8 cellular contexts compared by ENCODE assay signal in the genomic region with DNA sequence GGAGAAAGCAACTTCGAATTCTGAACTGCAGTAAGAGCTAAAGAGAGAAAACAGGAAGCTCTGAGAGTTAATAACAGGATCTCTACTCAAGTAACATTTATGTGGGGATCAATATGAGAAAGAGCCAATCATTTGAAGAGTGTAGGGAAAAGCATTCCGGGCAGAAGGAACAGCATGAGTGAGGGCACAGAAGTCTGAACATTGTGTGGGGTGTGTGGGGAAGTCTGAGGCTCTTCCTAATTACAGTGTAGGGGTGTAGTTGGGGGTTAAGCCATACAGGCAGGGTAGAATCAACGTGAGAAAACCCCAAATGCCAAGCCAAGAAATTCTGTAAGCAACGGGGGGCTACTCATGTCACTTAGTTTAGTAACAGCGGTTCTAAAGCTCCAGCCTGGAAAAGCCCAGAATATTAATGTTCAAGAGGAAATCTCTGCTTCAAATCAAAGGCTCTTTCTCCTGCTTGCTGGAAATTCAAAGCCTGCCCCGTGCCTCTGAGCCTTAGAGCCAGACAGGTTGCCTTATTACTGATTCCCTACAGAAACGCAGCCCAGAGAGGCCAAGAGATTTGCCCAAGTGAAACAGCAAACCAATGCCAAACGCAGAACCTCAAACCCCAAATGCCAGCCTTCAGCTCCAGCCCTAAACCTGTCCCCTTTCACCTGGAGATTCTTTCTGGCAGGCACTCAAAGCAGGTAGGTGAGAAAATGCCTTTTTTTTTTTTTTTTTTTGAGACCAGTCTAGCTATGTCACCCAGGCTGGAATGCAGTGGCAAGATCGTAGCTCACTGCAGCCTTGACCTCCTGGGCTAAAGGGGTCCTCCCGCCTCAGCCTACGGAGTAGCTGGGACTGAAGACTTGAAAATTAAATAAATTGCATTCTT. TPM values are rescaled to one million over a fixed set of nuclear protein-coding genes. Genes with fewer than 3 reads are reported as not detected.
DNase-seq lines count a peak whose midpoint lies in the region; ATAC-seq and TF ChIP-seq lines count a peak whose summit lies in the region.

No MANE protein-coding gene starts in this region.

- no CpG with 5 or more reads among the region's 11 CpGs for WGBS in neuronal stem cell (ENCODE audit: extremely low coverage in 2 of 2, insufficient read length in 2 of 2, insufficient replicate concordance in 1 of 2), 2 donors

- peak overlapping the region; percentile 90 for H2AFZ ChIP-seq in neuronal stem cell (ENCODE audit: low read length)

- H2BK15ac ChIP-seq in neuronal stem cell (ENCODE audit: low read length) = no peak overlapping the region

- intact Hi-C loops in CD8-positive, alpha-beta T cell (cut with DNase I, micrococcal nuclease) = loop anchor here (1.0 to 5.0 kb wide), 6 partner anchors 21 to 308 kb away; partner anchors contain the start of genes ANAPC16 (in 1 of the 2), ASCC1 (in 1 of the 2), DNAJB12 (in 1 of the 2) and MICU1 (in 1 of the 2)

- no peak overlapping the region for H3K14ac ChIP-seq in neuronal stem cell (ENCODE audit: low read length)

- POLR2A ChIA-PET in CD8-positive, alpha-beta T cell (lab: Charles Lee) = interaction anchor here (0.9 to 5.8 kb wide), 8 partner anchors 14 to 230 kb away, joined by 3 to 42 read pairs (median 10); partner anchors contain the start of genes DDIT4 and SPOCK2

- peaks cover 91% of the 10 kb centered on the region for H3K4me1 ChIP-seq in CD8-positive, alpha-beta T cell (ENCODE audit: insufficient read depth, low read length)
- H3K4me1 ChIP-seq in neuronal stem cell (ENCODE audit: control insufficient read depth in 2 of 2, insufficient read depth in 1 of 2, low read depth in 1 of 2, low read length in 2 of 2) = peaks cover 23 to 26% of the 10 kb centered on the region in 2 donors

- peak overlapping the region; percentile 88 for H3K27ac ChIP-seq in CD8-positive, alpha-beta T cell (ENCODE audit: low read depth, low read length)
- H3K27ac ChIP-seq in neuronal stem cell (replicated peaks; ENCODE audit: low read length) = no peak overlapping the region

- no peak overlapping the region for H2BK120ac ChIP-seq in neuronal stem cell (ENCODE audit: low read depth, low read length)

- no peak overlapping the region for H2BK5ac ChIP-seq in neuronal stem cell (ENCODE audit: low read length)

- peak overlapping the region; percentile 67 for H3K4me3 Mint-ChIP-seq in CD8-positive, alpha-beta T cell

- no peak for TF ChIP-seq CTCF in CD8-positive, alpha-beta T cell (IDR thresholded peaks at IDR 0.05)
- no peak for TF ChIP-seq CTCF in choroid plexus epithelial cell (conservative IDR thresholded peaks at IDR 0.05; ENCODE audit: low read depth, low read length)

- H3K18ac ChIP-seq in neuronal stem cell (ENCODE audit: low read length) = no peak overlapping the region

- CTCF ChIA-PET in CD8-positive, alpha-beta T cell (lab: Charles Lee) = interaction anchor here (0.9 to 5.3 kb wide), 10 partner anchors 9 to 187 kb away, joined by 3 to 42 read pairs (median 6); no protein-coding TSS in a partner anchor

- H3K4ac ChIP-seq in neuronal stem cell (ENCODE audit: low read length) = no peak overlapping the region

- no peak overlapping the region for H2AK5ac ChIP-seq in neuronal stem cell (ENCODE audit: low read depth, low read length)

- H3K27me3 ChIP-seq in CD8-positive, alpha-beta T cell (ENCODE audit: insufficient read depth, low read length) = no peaks in the 10 kb centered on the region
- H3K27me3 ChIP-seq in neuronal stem cell (ENCODE audit: control insufficient read depth in 3 of 3, insufficient read depth in 3 of 3, low read depth in 1 of 3, low read length in 3 of 3) = peaks cover 0 to 5% (median 0%) of the 10 kb centered on the region in 3 experiments

- no peaks in the 10 kb centered on the region for H3K36me3 ChIP-seq in CD8-positive, alpha-beta T cell (ENCODE audit: insufficient read depth, low read length)
- no peaks in the 10 kb centered on the region for H3K36me3 ChIP-seq in neuronal stem cell (replicated peaks in 1 of 2; ENCODE audit: control insufficient read depth in 2 of 2, insufficient read depth in 2 of 2, low read length in 2 of 2)

- peak overlapping the region; percentile 95 for H3K27ac Mint-ChIP-seq in CD8-positive, alpha-beta T cell

- H3K27me3 Mint-ChIP-seq in CD8-positive, alpha-beta T cell (ENCODE audit: low read depth) = no peaks in the 10 kb centered on the region

- no peaks in the 10 kb centered on the region for H3K36me3 Mint-ChIP-seq in CD8-positive, alpha-beta T cell

- H3K9me3 Mint-ChIP-seq in CD8-positive, alpha-beta T cell = no peaks in the 10 kb centered on the region

- peaks cover 81% of the 10 kb centered on the region for H3K4me1 Mint-ChIP-seq in CD8-positive, alpha-beta T cell (ENCODE audit: low read depth)

- no peak overlapping the region for H3K4me2 ChIP-seq in neuronal stem cell (ENCODE audit: insufficient read depth, low read length, poor library complexity, severe bottlenecking)

- H4K91ac ChIP-seq in neuronal stem cell (ENCODE audit: low read depth, low read length, poor library complexity) = no peak overlapping the region

- H3K9me3 ChIP-seq in CD8-positive, alpha-beta T cell (ENCODE audit: low read length) = no peaks in the 10 kb centered on the region
- peaks cover 0 to 2% of the 10 kb centered on the region in 2 donors for H3K9me3 ChIP-seq in neuronal stem cell (replicated peaks in 1 of 2; ENCODE audit: control insufficient read depth in 2 of 2, insufficient read depth in 1 of 2, low read depth in 1 of 2, low read length in 2 of 2)

- ATAC-seq in CD8-positive, alpha-beta T cell = no peak
- ATAC-seq in HG03108 (IDR thresholded peaks at IDR 0.05; ENCODE audit: unreplicated experiment) = no peak

- no peak for DNase-seq in CD8-positive, alpha-beta T cell
- DNase-seq in MV-4-11 (lab: John Stamatoyannopoulos, UW) (peak; percentile 12), choroid plexus epithelial cell (ENCODE audit: low read depth) (peak; percentile 40), neuronal stem cell (ENCODE audit: low spot score) (no peak), erythroblast (lab: John Stamatoyannopoulos, UW) (no peak), SHP77 (lab: John Stamatoyannopoulos, UW) (no peak)
- no peak for DNase-seq in stimulated activated CD4-positive, alpha-beta T cell treated with anti-CD3 and anti-CD28 coated beads, Interleukin-4, amount 100 ng/mL, for 24 hours

- peak overlapping the region; percentile 59 for H3K4me3 ChIP-seq in CD8-positive, alpha-beta T cell (ENCODE audit: low read depth, low read length)
- H3K4me3 ChIP-seq in choroid plexus epithelial cell (ENCODE audit: low read depth, low read length) = no peak overlapping the region
- H3K4me3 ChIP-seq in neuronal stem cell (ENCODE audit: low read length in 2 of 2) = no peak overlapping the region

- no peak overlapping the region for H4K8ac ChIP-seq in neuronal stem cell (ENCODE audit: low read depth, low read length)

- H3K79me1 ChIP-seq in neuronal stem cell (ENCODE audit: low read depth, low read length) = no peaks in the 10 kb centered on the region

- no peak overlapping the region for H2BK12ac ChIP-seq in neuronal stem cell (ENCODE audit: low read length)

- no peak for TF ChIP-seq POLR2A in erythroblast (IDR thresholded peaks at IDR 0.05; ENCODE audit: low read length)

- no peak overlapping the region for H3K23ac ChIP-seq in neuronal stem cell (ENCODE audit: low read depth, low read length, poor library complexity)

- H3K9ac ChIP-seq in neuronal stem cell (ENCODE audit: low read depth, low read length, poor library complexity) = no peak overlapping the region

RNA-seq across cellular contexts. Expression of gene DNAJB12, which starts 36.1 kb away (rescaled TPM):
- 10 to 100 TPM; 33.9 to 37.5 TPM for total RNA-seq in CD8-positive, alpha-beta T cell
- polyA plus RNA-seq in neuronal stem cell (2013, experiment 1 of 2) = 10.8 TPM
- polyA plus RNA-seq in neuronal stem cell (2013, experiment 2 of 2) = 10.2 TPM

RNA-seq across cellular contexts. Expression of gene DDIT4, which starts 44.9 kb away (rescaled TPM):
- 100 to 1,000 TPM; 351 to 360 TPM for total RNA-seq in CD8-positive, alpha-beta T cell
- polyA plus RNA-seq in neuronal stem cell (2013, experiment 1 of 2) = 58.0 TPM
- polyA plus RNA-seq in neuronal stem cell (2013, experiment 2 of 2) = 58.6 TPM

Comparison
In these comparisons a context has a peak if more than half of its experiments do, and no peak if none do; other contexts are left out.
1. DNase-seq: peak in MV-4-11 (single experiment) and choroid plexus epithelial cell (single experiment); none in CD8-positive, alpha-beta T cell (0 of 7), neuronal stem cell (single experiment), stimulated activated CD4-positive, alpha-beta T cell treated with anti-CD3 and anti-CD28 coated beads, Interleukin-4, amount 100 ng/mL, for 24 hours (single experiment), erythroblast (0 of 2) and SHP77 (0 of 2).